ENCODE assay signal across 1 cellular context in genomic region chr1:51690285-51690961, GRCh38.
TF ChIP-seq lines count a peak whose summit lies in the region.

No MANE protein-coding gene starts in this region.

TF ChIP-seq in HepG2, 621 proteins besides CTCF, POLR2A, EP300 and RAD21 (continued from another document and continues in another):
- TF ChIP-seq REST (IDR thresholded peaks at IDR 0.05; ENCODE audit: borderline replicate concordance in 1 of 2, low read depth in 1 of 2, low read length in 2 of 2) (no peak), ZNF775 (CRISPR knock-in tag; IDR thresholded peaks at IDR 0.05; ENCODE audit: borderline replicate concordance) (no peak), ZFP82 (CRISPR knock-in tag; IDR thresholded peaks at IDR 0.05; ENCODE audit: borderline replicate concordance) (peak; percentile 33; the same call in 1 of the 2 replicates), SIX4 (CRISPR knock-in tag; IDR thresholded peaks at IDR 0.05) (peak; percentile 90), ZFP36L1 (CRISPR knock-in tag; IDR thresholded peaks at IDR 0.05) (peak; percentile 76; the same call in 1 of the 2 replicates), ZNF343 (CRISPR knock-in tag; IDR thresholded peaks at IDR 0.05) (no peak), MXI1 (IDR thresholded peaks at IDR 0.05; ENCODE audit: borderline replicate concordance, low read depth, low read length) (0 out of 3 replicates have a peak, but pooled peaks have one; percentile 22), ZNF362 (CRISPR knock-in tag; IDR thresholded peaks at IDR 0.05; ENCODE audit: borderline replicate concordance) (peak; percentile 37; the same call in 1 of the 2 replicates), TRIM22 (IDR thresholded peaks at IDR 0.05) (no peak), THRA (CRISPR knock-in tag; IDR thresholded peaks at IDR 0.05; ENCODE audit: borderline replicate concordance) (peak; percentile 86; the same call in 1 of the 2 replicates), DRAP1 (CRISPR knock-in tag; IDR thresholded peaks at IDR 0.05) (peak; percentile 45; the same call in 1 of the 2 replicates), TARDBP (CRISPR knock-in tag; IDR thresholded peaks at IDR 0.05) (peak; percentile 36; the same call in 1 of the 2 replicates), STAT5B (CRISPR knock-in tag; IDR thresholded peaks at IDR 0.05) (0 out of 2 replicates have a peak, but pooled peaks have one; percentile 75), ZSCAN9 (CRISPR knock-in tag; IDR thresholded peaks at IDR 0.05; ENCODE audit: borderline replicate concordance) (peak; percentile 76; the same call in 1 of the 2 replicates), PATZ1 (CRISPR knock-in tag; IDR thresholded peaks at IDR 0.05) (peak; percentile 67), ZNF660 (CRISPR knock-in tag; IDR thresholded peaks at IDR 0.05; ENCODE audit: borderline replicate concordance, low read depth) (no peak), TGIF2 (CRISPR knock-in tag; IDR thresholded peaks at IDR 0.05) (peak; percentile 31; the same call in 1 of the 2 replicates), CEBPB (IDR thresholded peaks at IDR 0.05; ENCODE audit: borderline replicate concordance, low read depth, low read length) (peak; percentile 98), ZBTB21 (CRISPR knock-in tag; IDR thresholded peaks at IDR 0.05) (peak; percentile 93), TMF1 (CRISPR knock-in tag; IDR thresholded peaks at IDR 0.05; ENCODE audit: low read depth) (no peak), RXRB (CRISPR knock-in tag; IDR thresholded peaks at IDR 0.05; ENCODE audit: borderline replicate concordance) (peak; percentile 78), HMGXB3 (CRISPR knock-in tag; IDR thresholded peaks at IDR 0.05; ENCODE audit: borderline replicate concordance) (peak; percentile 93), NCOA2 (CRISPR knock-in tag; IDR thresholded peaks at IDR 0.05) (peak; percentile 97), ZC3H4 (CRISPR knock-in tag; IDR thresholded peaks at IDR 0.05; ENCODE audit: borderline replicate concordance) (no peak), SP5 (CRISPR knock-in tag; IDR thresholded peaks at IDR 0.05; ENCODE audit: borderline replicate concordance, low read depth) (peak; percentile 75), MXD3 (CRISPR knock-in tag; IDR thresholded peaks at IDR 0.05) (no peak), FOXA1 (IDR thresholded peaks at IDR 0.05) (peak; percentile 97), FOXA1 (CRISPR knock-in tag; IDR thresholded peaks at IDR 0.05) (peak; percentile 99), CERS6 (CRISPR knock-in tag; IDR thresholded peaks at IDR 0.05) (no peak), SNAPC5 (CRISPR knock-in tag; IDR thresholded peaks at IDR 0.05; ENCODE audit: borderline replicate concordance) (no peak), TOPORS (CRISPR knock-in tag; IDR thresholded peaks at IDR 0.05) (no peak), ASH2L (IDR thresholded peaks at IDR 0.05; ENCODE audit: insufficient read length, low read depth, low read length) (peak; percentile 97), FOXK2 (IDR thresholded peaks at IDR 0.05) (peak; percentile 89), MEIS2 (CRISPR knock-in tag; IDR thresholded peaks at IDR 0.05) (0 out of 2 replicates have a peak, but pooled peaks have one; percentile 48), SPEN (CRISPR knock-in tag; IDR thresholded peaks at IDR 0.05; ENCODE audit: low read depth) (no peak), MED1 (CRISPR knock-in tag; IDR thresholded peaks at IDR 0.05) (peak; percentile 66), TCF7 (IDR thresholded peaks at IDR 0.05; ENCODE audit: low read depth) (peak; percentile 82), SP140L (CRISPR knock-in tag; IDR thresholded peaks at IDR 0.05; ENCODE audit: borderline replicate concordance) (no peak), MLX (CRISPR knock-in tag; IDR thresholded peaks at IDR 0.05) (peak; percentile 64), NFKBIZ (CRISPR knock-in tag; IDR thresholded peaks at IDR 0.05) (peak; percentile 94; the same call in 1 of the 2 replicates), ZNF205 (CRISPR knock-in tag; IDR thresholded peaks at IDR 0.05) (no peak), ELF3 (CRISPR knock-in tag; IDR thresholded peaks at IDR 0.05) (peak; percentile 37; the same call in 1 of the 2 replicates), ISL2 (CRISPR knock-in tag; IDR thresholded peaks at IDR 0.05) (peak; percentile 88), ZBTB39 (CRISPR knock-in tag; IDR thresholded peaks at IDR 0.05) (peak; percentile 66; the same call in 1 of the 2 replicates)
